Comparison of ENCODE assay signal across 1 cellular context in the genomic region with DNA sequence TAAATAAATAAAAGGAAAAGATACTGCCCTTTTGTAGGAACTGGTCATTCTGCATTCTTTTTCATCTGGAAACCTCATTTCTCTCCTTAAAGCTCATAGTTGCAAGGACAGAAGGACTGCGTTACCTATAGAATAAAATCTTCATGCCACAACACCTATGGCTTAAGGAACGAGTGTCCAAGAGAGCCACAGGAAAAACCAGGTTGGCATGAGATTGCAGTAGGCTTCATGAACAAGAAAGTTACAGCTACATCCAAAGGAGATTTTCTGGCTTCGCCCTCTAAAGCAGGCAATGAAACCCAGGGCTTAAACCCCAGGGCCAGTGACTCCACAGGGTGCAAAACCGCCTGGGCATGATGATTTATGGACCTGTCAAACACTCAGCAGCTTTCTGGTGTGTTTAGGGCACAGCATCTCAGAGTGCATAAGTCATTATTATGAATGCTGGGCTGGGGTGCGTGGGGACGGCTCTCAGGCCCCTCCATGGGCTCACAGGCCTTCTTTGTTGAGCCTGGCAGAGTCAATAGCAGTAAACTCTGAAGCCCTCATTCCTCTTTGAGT.
TF ChIP-seq lines count a peak whose summit lies in the region.

No MANE protein-coding gene starts in this region.

TF ChIP-seq in H1, 55 proteins besides CTCF, POLR2A, EP300 and RAD21 (continued from another document):
- TF ChIP-seq JUND (IDR thresholded peaks at IDR 0.05; ENCODE audit: low read length) (no peak), NRF1 (IDR thresholded peaks at IDR 0.05; ENCODE audit: low read depth, low read length) (no peak), TAF1 (IDR thresholded peaks at IDR 0.05; ENCODE audit: low read depth, low read length) (no peak), RNF2 (IDR thresholded peaks at IDR 0.05; ENCODE audit: borderline replicate concordance, low read depth, low read length, missing control alignments, poor library complexity, severe bottlenecking) (no peak), KDM1A (IDR thresholded peaks at IDR 0.05; ENCODE audit: borderline replicate concordance, low read length) (no peak), CEBPB (IDR thresholded peaks at IDR 0.05; ENCODE audit: low read depth, low read length) (no peak), EZH2 (IDR thresholded peaks at IDR 0.05; ENCODE audit: low read depth, low read length, severe bottlenecking) (no peak), MAFK (IDR thresholded peaks at IDR 0.05; ENCODE audit: low read depth, low read length) (no peak), CTBP2 (IDR thresholded peaks at IDR 0.05; ENCODE audit: borderline replicate concordance, insufficient read depth, insufficient read length, low read length) (no peak), FOSL1 (IDR thresholded peaks at IDR 0.05; ENCODE audit: insufficient read depth, low read depth, low read length) (no peak), SIRT6 (IDR thresholded peaks at IDR 0.05; ENCODE audit: low read length) (no peak)
- TF ChIP-seq, protein P1, sequence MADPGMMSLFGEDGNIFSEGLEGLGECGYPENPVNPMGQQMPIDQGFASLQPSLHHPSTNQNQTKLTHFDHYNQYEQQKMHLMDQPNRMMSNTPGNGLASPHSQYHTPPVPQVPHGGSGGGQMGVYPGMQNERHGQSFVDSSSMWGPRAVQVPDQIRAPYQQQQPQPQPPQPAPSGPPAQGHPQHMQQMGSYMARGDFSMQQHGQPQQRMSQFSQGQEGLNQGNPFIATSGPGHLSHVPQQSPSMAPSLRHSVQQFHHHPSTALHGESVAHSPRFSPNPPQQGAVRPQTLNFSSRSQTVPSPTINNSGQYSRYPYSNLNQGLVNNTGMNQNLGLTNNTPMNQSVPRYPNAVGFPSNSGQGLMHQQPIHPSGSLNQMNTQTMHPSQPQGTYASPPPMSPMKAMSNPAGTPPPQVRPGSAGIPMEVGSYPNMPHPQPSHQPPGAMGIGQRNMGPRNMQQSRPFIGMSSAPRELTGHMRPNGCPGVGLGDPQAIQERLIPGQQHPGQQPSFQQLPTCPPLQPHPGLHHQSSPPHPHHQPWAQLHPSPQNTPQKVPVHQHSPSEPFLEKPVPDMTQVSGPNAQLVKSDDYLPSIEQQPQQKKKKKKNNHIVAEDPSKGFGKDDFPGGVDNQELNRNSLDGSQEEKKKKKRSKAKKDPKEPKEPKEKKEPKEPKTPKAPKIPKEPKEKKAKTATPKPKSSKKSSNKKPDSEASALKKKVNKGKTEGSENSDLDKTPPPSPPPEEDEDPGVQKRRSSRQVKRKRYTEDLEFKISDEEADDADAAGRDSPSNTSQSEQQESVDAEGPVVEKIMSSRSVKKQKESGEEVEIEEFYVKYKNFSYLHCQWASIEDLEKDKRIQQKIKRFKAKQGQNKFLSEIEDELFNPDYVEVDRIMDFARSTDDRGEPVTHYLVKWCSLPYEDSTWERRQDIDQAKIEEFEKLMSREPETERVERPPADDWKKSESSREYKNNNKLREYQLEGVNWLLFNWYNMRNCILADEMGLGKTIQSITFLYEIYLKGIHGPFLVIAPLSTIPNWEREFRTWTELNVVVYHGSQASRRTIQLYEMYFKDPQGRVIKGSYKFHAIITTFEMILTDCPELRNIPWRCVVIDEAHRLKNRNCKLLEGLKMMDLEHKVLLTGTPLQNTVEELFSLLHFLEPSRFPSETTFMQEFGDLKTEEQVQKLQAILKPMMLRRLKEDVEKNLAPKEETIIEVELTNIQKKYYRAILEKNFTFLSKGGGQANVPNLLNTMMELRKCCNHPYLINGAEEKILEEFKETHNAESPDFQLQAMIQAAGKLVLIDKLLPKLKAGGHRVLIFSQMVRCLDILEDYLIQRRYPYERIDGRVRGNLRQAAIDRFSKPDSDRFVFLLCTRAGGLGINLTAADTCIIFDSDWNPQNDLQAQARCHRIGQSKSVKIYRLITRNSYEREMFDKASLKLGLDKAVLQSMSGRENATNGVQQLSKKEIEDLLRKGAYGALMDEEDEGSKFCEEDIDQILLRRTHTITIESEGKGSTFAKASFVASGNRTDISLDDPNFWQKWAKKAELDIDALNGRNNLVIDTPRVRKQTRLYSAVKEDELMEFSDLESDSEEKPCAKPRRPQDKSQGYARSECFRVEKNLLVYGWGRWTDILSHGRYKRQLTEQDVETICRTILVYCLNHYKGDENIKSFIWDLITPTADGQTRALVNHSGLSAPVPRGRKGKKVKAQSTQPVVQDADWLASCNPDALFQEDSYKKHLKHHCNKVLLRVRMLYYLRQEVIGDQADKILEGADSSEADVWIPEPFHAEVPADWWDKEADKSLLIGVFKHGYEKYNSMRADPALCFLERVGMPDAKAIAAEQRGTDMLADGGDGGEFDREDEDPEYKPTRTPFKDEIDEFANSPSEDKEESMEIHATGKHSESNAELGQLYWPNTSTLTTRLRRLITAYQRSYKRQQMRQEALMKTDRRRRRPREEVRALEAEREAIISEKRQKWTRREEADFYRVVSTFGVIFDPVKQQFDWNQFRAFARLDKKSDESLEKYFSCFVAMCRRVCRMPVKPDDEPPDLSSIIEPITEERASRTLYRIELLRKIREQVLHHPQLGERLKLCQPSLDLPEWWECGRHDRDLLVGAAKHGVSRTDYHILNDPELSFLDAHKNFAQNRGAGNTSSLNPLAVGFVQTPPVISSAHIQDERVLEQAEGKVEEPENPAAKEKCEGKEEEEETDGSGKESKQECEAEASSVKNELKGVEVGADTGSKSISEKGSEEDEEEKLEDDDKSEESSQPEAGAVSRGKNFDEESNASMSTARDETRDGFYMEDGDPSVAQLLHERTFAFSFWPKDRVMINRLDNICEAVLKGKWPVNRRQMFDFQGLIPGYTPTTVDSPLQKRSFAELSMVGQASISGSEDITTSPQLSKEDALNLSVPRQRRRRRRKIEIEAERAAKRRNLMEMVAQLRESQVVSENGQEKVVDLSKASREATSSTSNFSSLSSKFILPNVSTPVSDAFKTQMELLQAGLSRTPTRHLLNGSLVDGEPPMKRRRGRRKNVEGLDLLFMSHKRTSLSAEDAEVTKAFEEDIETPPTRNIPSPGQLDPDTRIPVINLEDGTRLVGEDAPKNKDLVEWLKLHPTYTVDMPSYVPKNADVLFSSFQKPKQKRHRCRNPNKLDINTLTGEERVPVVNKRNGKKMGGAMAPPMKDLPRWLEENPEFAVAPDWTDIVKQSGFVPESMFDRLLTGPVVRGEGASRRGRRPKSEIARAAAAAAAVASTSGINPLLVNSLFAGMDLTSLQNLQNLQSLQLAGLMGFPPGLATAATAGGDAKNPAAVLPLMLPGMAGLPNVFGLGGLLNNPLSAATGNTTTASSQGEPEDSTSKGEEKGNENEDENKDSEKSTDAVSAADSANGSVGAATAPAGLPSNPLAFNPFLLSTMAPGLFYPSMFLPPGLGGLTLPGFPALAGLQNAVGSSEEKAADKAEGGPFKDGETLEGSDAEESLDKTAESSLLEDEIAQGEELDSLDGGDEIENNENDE (IDR thresholded peaks at IDR 0.05; ENCODE audit: insufficient replicate concordance, low read length): no peak
- TF ChIP-seq, protein P2, sequence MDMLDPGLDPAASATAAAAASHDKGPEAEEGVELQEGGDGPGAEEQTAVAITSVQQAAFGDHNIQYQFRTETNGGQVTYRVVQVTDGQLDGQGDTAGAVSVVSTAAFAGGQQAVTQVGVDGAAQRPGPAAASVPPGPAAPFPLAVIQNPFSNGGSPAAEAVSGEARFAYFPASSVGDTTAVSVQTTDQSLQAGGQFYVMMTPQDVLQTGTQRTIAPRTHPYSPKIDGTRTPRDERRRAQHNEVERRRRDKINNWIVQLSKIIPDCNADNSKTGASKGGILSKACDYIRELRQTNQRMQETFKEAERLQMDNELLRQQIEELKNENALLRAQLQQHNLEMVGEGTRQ (IDR thresholded peaks at IDR 0.05; ENCODE audit: low read length): no peak
